In the genomic region with DNA sequence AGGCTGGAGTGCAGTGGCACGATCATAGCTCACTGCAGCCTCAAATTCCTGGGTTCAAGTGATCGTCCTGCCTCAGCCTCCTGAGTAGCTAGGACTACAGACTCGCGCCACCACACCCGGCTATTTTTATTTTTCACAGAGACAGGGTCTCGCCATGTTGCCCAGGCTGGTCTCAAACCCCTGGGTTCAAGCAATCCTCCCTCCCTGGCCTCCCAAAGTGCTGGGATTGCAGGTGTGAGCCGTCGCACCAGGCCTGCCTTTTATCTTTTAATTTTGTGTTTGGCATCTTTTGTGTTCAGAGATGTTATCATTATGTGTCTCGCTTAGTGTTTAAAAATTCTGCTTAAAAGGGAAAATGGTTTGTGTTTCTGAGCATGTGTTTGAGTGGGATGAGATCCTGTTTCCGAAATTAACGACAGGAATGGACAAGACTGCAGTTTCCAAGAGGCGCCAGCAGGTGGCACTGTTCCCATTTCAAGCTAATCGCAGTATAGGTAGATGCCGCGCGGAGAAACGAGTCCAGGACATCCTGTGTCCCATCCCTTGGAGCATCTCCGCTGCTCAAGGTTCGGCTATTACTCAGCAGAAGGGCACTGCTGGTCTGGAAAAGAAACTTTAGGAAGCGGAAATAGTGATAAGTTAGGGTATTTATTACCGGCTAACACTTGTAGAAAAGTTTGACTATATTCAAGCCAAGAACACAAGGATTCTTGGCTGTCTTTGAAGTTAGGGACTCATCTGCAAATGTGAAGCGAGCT, we compare ENCODE assay signal across 8 cellular contexts. TPM values are rescaled to one million over a fixed set of nuclear protein-coding genes. Genes with fewer than 3 reads are reported as not detected.
DNase-seq lines count a peak whose midpoint lies in the region; ATAC-seq, FAIRE-seq and TF ChIP-seq lines count a peak whose summit lies in the region.

No MANE protein-coding gene starts in this region.

- no peak overlapping the region for H3K18ac ChIP-seq in H1 (ENCODE audit: extremely low read depth, low read length)
- no peak overlapping the region for H3K18ac ChIP-seq in mesendoderm (ENCODE audit: low read length)

- H3K4me2 ChIP-seq in H1 (ENCODE audit: insufficient read depth in 1 of 2, low read depth in 2 of 2, low read length in 2 of 2) (no peak overlapping the region), mesendoderm (ENCODE audit: low read length) (no peak overlapping the region)

- no peak for TF ChIP-seq POLR2A in H1 (IDR thresholded peaks at IDR 0.05; ENCODE audit: control extremely low read depth in 1 of 2, low read depth in 2 of 2, low read length in 2 of 2)

- H3K9ac ChIP-seq in H1 (replicated peaks in 1 of 4; ENCODE audit: extremely low read depth in 1 of 4, low read depth in 3 of 4, low read length in 3 of 4) (no peak overlapping the region), mesendoderm (ENCODE audit: low read length) (no peak overlapping the region)

- H4K20me1 ChIP-seq in H1 (replicated peaks in 1 of 2; ENCODE audit: control insufficient read depth in 1 of 2, insufficient read depth in 2 of 2, low read length in 2 of 2): no peaks in the 10 kb centered on the region

- TF ChIP-seq CTCF in H1 (IDR thresholded peaks at IDR 0.05; ENCODE audit: control extremely low read depth in 1 of 3, insufficient read depth in 1 of 3, low read depth in 1 of 3, low read length in 3 of 3): peak; percentile 73 to 96 (median 89)

- H3K27ac Mint-ChIP-seq in CD4-positive, alpha-beta memory T cell: no peak overlapping the region
- no peak overlapping the region for H3K27ac Mint-ChIP-seq in activated CD4-positive, alpha-beta memory T cell treated with anti-CD3 and anti-CD28 coated beads, Interleukin-2, amount 10 ng/mL, durations not matched to agents 7 days and 5 days

- CTCF ChIA-PET in CD4-positive, alpha-beta memory T cell (lab: Charles Lee; ENCODE audit: partially characterized antibody): interaction anchor here (0.5 to 14.9 kb wide), 25 partner anchors 10 to 676 kb away, joined by 3 to 204 read pairs (median 4); a partner anchor contains a TSS
- CTCF ChIA-PET in activated CD4-positive, alpha-beta memory T cell treated with anti-CD3 and anti-CD28 coated beads, Interleukin-2, amount 10 ng/mL, durations not matched to agents 7 days and 5 days (lab: Charles Lee): interaction anchor here (0.6 to 5.8 kb wide), 23 partner anchors 10 to 212 kb away, joined by 3 to 80 read pairs (median 5); a partner anchor contains a TSS
- CTCF ChIA-PET in H1 (lab: Charles Lee; ENCODE audit: partially characterized antibody): interaction anchor here (0.6 to 10.6 kb wide), 37 partner anchors 10 to 454 kb away, joined by 3 to 168 read pairs (median 4); no protein-coding TSS in a partner anchor

- H2AFZ ChIP-seq in H1 (ENCODE audit: low read length): 0 out of 2 replicates have a peak overlapping the region, but pooled peaks have one; percentile 16

- H3K23ac ChIP-seq in H1 (ENCODE audit: insufficient read length): no peak overlapping the region
- H3K23ac ChIP-seq in mesendoderm (ENCODE audit: low read length): no peak overlapping the region

- H3K36me3 ChIP-seq in CD4-positive, alpha-beta memory T cell (ENCODE audit: insufficient read depth, low read length): no peaks in the 10 kb centered on the region
- H3K36me3 ChIP-seq in H1 (ENCODE audit: control insufficient read depth in 2 of 4, insufficient read depth in 4 of 4, low read length in 3 of 4) (no peaks in the 10 kb centered on the region), mesendoderm (ENCODE audit: control insufficient read depth, insufficient read depth, low read length) (no peaks in the 10 kb centered on the region)

- peak; percentile 59 to 66 (median 63) for DNase-seq in CD4-positive, alpha-beta memory T cell
- DNase-seq in NCI-H774 (lab: John Stamatoyannopoulos, UW) (peak; percentile 44), H1 (ENCODE audit: low read depth in 1 of 2, low spot score in 2 of 2) (peak; percentile 68 to 92), mesendoderm (peak; percentile 81)
- peak; percentile 77 for DNase-seq in activated CD4-positive, alpha-beta memory T cell treated with anti-CD3 and anti-CD28 coated beads, Interleukin-2, amount 10 ng/mL, durations not matched to agents 7 days and 5 days
- peak; percentile 48 to 63 for DNase-seq in stimulated activated CD8-positive, alpha-beta memory T cell treated with anti-CD3 and anti-CD28 coated beads, Interleukin-2, amount 100 ng/mL, for 1 hour (ENCODE audit: low read depth in 2 of 2)

- H3K4me1 ChIP-seq in CD4-positive, alpha-beta memory T cell (ENCODE audit: insufficient read depth, low read length): peaks cover 7% of the 10 kb centered on the region
- H3K4me1 ChIP-seq in H1 (replicated peaks in 1 of 4; ENCODE audit: control insufficient read depth in 3 of 4, insufficient read depth in 4 of 4, low read length in 3 of 4) (no peaks in the 10 kb centered on the region), mesendoderm (ENCODE audit: control insufficient read depth, low read depth, low read length) (no peaks in the 10 kb centered on the region)

- H3K79me2 ChIP-seq in H1 (ENCODE audit: control insufficient read depth in 1 of 2, insufficient read depth in 2 of 2, low read length in 2 of 2) (no peaks in the 10 kb centered on the region), mesendoderm (ENCODE audit: control insufficient read depth, insufficient read depth, low read length) (no peaks in the 10 kb centered on the region)

- TF ChIP-seq RAD21 in H1 (IDR thresholded peaks at IDR 0.05 in 1 of 2, conservative IDR thresholded peaks at IDR 0.05 in 1 of 2; ENCODE audit: low read depth in 2 of 2, low read length in 2 of 2): peak; percentile 95 to 98

- no peak overlapping the region for H2BK15ac ChIP-seq in H1 (ENCODE audit: low read length)
- no peak overlapping the region for H2BK15ac ChIP-seq in mesendoderm (replicated peaks; ENCODE audit: low read depth)

- no peaks in the 10 kb centered on the region for H3K36me3 Mint-ChIP-seq in CD4-positive, alpha-beta memory T cell
- H3K36me3 Mint-ChIP-seq in activated CD4-positive, alpha-beta memory T cell treated with anti-CD3 and anti-CD28 coated beads, Interleukin-2, amount 10 ng/mL, durations not matched to agents 7 days and 5 days (ENCODE audit: low read depth): no peaks in the 10 kb centered on the region

- no peak overlapping the region for H4K91ac ChIP-seq in H1 (replicated peaks; ENCODE audit: insufficient read length, low read length)

- peaks cover 2 to 5% of the 10 kb centered on the region in 2 donors for H3K27me3 Mint-ChIP-seq in CD4-positive, alpha-beta memory T cell
- H3K27me3 Mint-ChIP-seq in activated CD4-positive, alpha-beta memory T cell treated with anti-CD3 and anti-CD28 coated beads, Interleukin-2, amount 10 ng/mL, durations not matched to agents 7 days and 5 days: peaks cover 16% of the 10 kb centered on the region

- H3K14ac ChIP-seq in H1 (ENCODE audit: insufficient read length): no peak overlapping the region

- ATAC-seq in GM19438 (IDR thresholded peaks at IDR 0.05; ENCODE audit: low read depth, unreplicated experiment) (peak; percentile 81), HG03575 (IDR thresholded peaks at IDR 0.05; ENCODE audit: extremely low read depth, insufficient number of reproducible peaks, low FRiP score, unreplicated experiment) (peak; percentile 79)

- H3K4me3 ChIP-seq in CD4-positive, alpha-beta memory T cell (ENCODE audit: low read length in 2 of 2): no peak overlapping the region
- H3K4me3 ChIP-seq in H1 (ENCODE audit: extremely low read depth in 1 of 4, insufficient read depth in 2 of 4, low read depth in 3 of 4, low read length in 4 of 4) (no peak overlapping the region), mesendoderm (ENCODE audit: low read length) (no peak overlapping the region)

- H3K56ac ChIP-seq in H1 (replicated peaks; ENCODE audit: insufficient read length, low read depth, low read length) (no peak overlapping the region), mesendoderm (ENCODE audit: low read length) (no peak overlapping the region)

- no peaks in the 10 kb centered on the region for H3K27me3 ChIP-seq in CD4-positive, alpha-beta memory T cell (ENCODE audit: insufficient read depth, low read length)
- H3K27me3 ChIP-seq in H1 (replicated peaks in 1 of 4; ENCODE audit: control insufficient read depth in 3 of 4, extremely low read depth in 1 of 4, insufficient read depth in 3 of 4, low read length in 3 of 4): no peaks in the 10 kb centered on the region
- H3K27me3 ChIP-seq in mesendoderm (ENCODE audit: insufficient read depth, low read length, poor library complexity): no peaks in the 10 kb centered on the region

- no peak overlapping the region for H2AK5ac ChIP-seq in H1 (ENCODE audit: low read depth, low read length)
- no peak overlapping the region for H2AK5ac ChIP-seq in mesendoderm (ENCODE audit: low read length)

- no peak overlapping the region for H2BK5ac ChIP-seq in H1 (ENCODE audit: low read depth, low read length)
- H2BK5ac ChIP-seq in mesendoderm (ENCODE audit: low read length): no peak overlapping the region

- no peak overlapping the region for H3K4ac ChIP-seq in H1 (replicated peaks; ENCODE audit: insufficient read length, low read depth, low read length)
- no peak overlapping the region for H3K4ac ChIP-seq in mesendoderm (ENCODE audit: low read depth, low read length)

- FAIRE-seq in H1 (lab: Jason Lieb, UNC): peak; percentile 82

- intact Hi-C loops in CD4-positive, alpha-beta memory T cell (cut with micrococcal nuclease): loop anchor here (1.0 to 2.0 kb wide), 5 partner anchors 54 to 1223 kb away; no protein-coding TSS in a partner anchor

- 42% methylated on average over 22 of the region's 22 CpGs; no CpG with 5 or more reads in 1 of the 2 experiments for WGBS in H1 (ENCODE audit: extremely low coverage in 1 of 2, insufficient coverage in 1 of 2, insufficient read length in 1 of 2, insufficient replicate concordance in 2 of 2, low coverage in 1 of 2, low lambda C conversion rate in 2 of 2, missing lambda C conversion rate in 1 of 2), 2 experiments
- WGBS in mesendoderm (ENCODE audit: extremely low coverage, insufficient coverage, low lambda C conversion rate): no CpG with 5 or more reads among the region's 22 CpGs

- peak overlapping the region in 6 of 8 donors; percentile 17 to 69 (median 50) for H3K4me3 Mint-ChIP-seq in CD4-positive, alpha-beta memory T cell
- H3K4me3 Mint-ChIP-seq in activated CD4-positive, alpha-beta memory T cell treated with anti-CD3 and anti-CD28 coated beads, Interleukin-2, amount 10 ng/mL, durations not matched to agents 7 days and 5 days: no peak overlapping the region

- H2BK20ac ChIP-seq in H1 (ENCODE audit: low read length): no peak overlapping the region

- H4K8ac ChIP-seq in H1 (ENCODE audit: extremely low read depth, insufficient read depth, low read length) (no peak overlapping the region), mesendoderm (ENCODE audit: low read depth, low read length) (no peak overlapping the region)

- H2BK120ac ChIP-seq in H1 (replicated peaks; ENCODE audit: low read depth, low read length) (no peak overlapping the region), mesendoderm (ENCODE audit: low read depth, low read length) (no peak overlapping the region)

- no peak overlapping the region for H2BK12ac ChIP-seq in H1 (ENCODE audit: low read depth, low read length)

- no peaks in the 10 kb centered on the region for H3K79me1 ChIP-seq in H1 (ENCODE audit: low read depth, low read length)
- H3K79me1 ChIP-seq in mesendoderm (ENCODE audit: low read length): no peaks in the 10 kb centered on the region

- no peaks in the 10 kb centered on the region for H3K9me3 Mint-ChIP-seq in CD4-positive, alpha-beta memory T cell
- H3K9me3 Mint-ChIP-seq in activated CD4-positive, alpha-beta memory T cell treated with anti-CD3 and anti-CD28 coated beads, Interleukin-2, amount 10 ng/mL, durations not matched to agents 7 days and 5 days: no peaks in the 10 kb centered on the region

- peaks cover 5 to 8% (median 6%) of the 10 kb centered on the region in 4 donors for H3K4me1 Mint-ChIP-seq in CD4-positive, alpha-beta memory T cell
- H3K4me1 Mint-ChIP-seq in activated CD4-positive, alpha-beta memory T cell treated with anti-CD3 and anti-CD28 coated beads, Interleukin-2, amount 10 ng/mL, durations not matched to agents 7 days and 5 days: peaks cover 3% of the 10 kb centered on the region

- no peaks in the 10 kb centered on the region for H3K9me3 ChIP-seq in CD4-positive, alpha-beta memory T cell (ENCODE audit: control insufficient read depth in 1 of 2, low read length in 2 of 2)
- no peaks in the 10 kb centered on the region for H3K9me3 ChIP-seq in H1 (ENCODE audit: insufficient read depth in 2 of 2, low read depth in 1 of 2, low read length in 1 of 2)

- no peaks in the 10 kb centered on the region for H3K23me2 ChIP-seq in H1 (ENCODE audit: low read depth, low read length)

- POLR2A ChIA-PET in CD4-positive, alpha-beta memory T cell (lab: Charles Lee; ENCODE audit: partially characterized antibody): interaction anchor here (0.6 kb wide), 1 partner anchor 24 kb away, joined by 3 read pairs; no protein-coding TSS in a partner anchor
- POLR2A ChIA-PET in activated CD4-positive, alpha-beta memory T cell treated with anti-CD3 and anti-CD28 coated beads, Interleukin-2, amount 10 ng/mL, durations not matched to agents 7 days and 5 days (lab: Charles Lee): no interaction called here
- POLR2A ChIA-PET in H1 (lab: Charles Lee; ENCODE audit: partially characterized antibody): no interaction called here

- no peak overlapping the region for H4K5ac ChIP-seq in H1 (ENCODE audit: insufficient read length, low read depth, low read length)
- no peak overlapping the region for H4K5ac ChIP-seq in mesendoderm (ENCODE audit: low read length)

- no peak overlapping the region for H3K27ac ChIP-seq in CD4-positive, alpha-beta memory T cell (ENCODE audit: low read depth, low read length)
- H3K27ac ChIP-seq in H1 (ENCODE audit: low read depth, low read length) (no peak overlapping the region), mesendoderm (ENCODE audit: low read depth, low read length) (no peak overlapping the region)

- no peak for TF ChIP-seq EP300 in H1 (IDR thresholded peaks at IDR 0.05; ENCODE audit: borderline replicate concordance in 1 of 2, low read depth in 2 of 2, low read length in 2 of 2)

RNA-seq across cellular contexts. Expression of a gene that starts 23.0 kb away (rescaled TPM):
- 1 to 10 TPM; 3.8 to 4.0 TPM for total RNA-seq in CD4-positive, alpha-beta memory T cell
- polyA plus RNA-seq in CD4-positive, alpha-beta memory T cell: 1 to 10 TPM; 4.0 to 6.6 TPM
- total RNA-seq in activated CD4-positive, alpha-beta memory T cell treated with anti-CD3 and anti-CD28 coated beads, Interleukin-2, amount 10 ng/mL, durations not matched to agents 7 days and 5 days: 1 to 10 TPM; 6.7 to 7.4 TPM
- 17.4 and 18.0 TPM in 2 replicates for total RNA-seq in H1 (2021; fragmentation: NEBNext Ultra II Directional; extraction: Animal tissue kit (Norgen Biotek cat#: 25700))
- 10.1 and 16.3 TPM in 2 replicates for polyA plus RNA-seq in H1 (2011; rRNA removed)
- 10.8 TPM for polyA plus RNA-seq in H1 (2011; cell fraction: cytosol; rRNA removed)
- polyA plus RNA-seq in H1 (2011; cell fraction: nucleus; rRNA removed): 9.2 TPM
- polyA plus RNA-seq in H1 (2012, experiment 1 of 2): 11.2 to 15.5 TPM (median 12.8 TPM) in 4 replicates
- 9.4 TPM for polyA plus RNA-seq in H1 (2012, experiment 2 of 2)
- polyA plus RNA-seq in H1 (2013, experiment 1 of 2): 16.7 TPM
- 18.0 TPM for polyA plus RNA-seq in H1 (2013, experiment 2 of 2)
- polyA minus RNA-seq in H1 (2011; rRNA and poly(A)+ RNA removed): 19.0 and 22.6 TPM in 2 replicates
- polyA minus RNA-seq in H1 (2011; cell fraction: cytosol; rRNA and poly(A)+ RNA removed): 11.4 TPM
- 29.3 TPM for polyA minus RNA-seq in H1 (2011; cell fraction: nucleus; rRNA and poly(A)+ RNA removed)
- 12.7 TPM for polyA plus RNA-seq in mesendoderm (2013, experiment 1 of 2)
- 13.0 TPM for polyA plus RNA-seq in mesendoderm (2013, experiment 2 of 2)
